Comparison of ENCODE assay signal across 10 cellular contexts in the genomic region with DNA sequence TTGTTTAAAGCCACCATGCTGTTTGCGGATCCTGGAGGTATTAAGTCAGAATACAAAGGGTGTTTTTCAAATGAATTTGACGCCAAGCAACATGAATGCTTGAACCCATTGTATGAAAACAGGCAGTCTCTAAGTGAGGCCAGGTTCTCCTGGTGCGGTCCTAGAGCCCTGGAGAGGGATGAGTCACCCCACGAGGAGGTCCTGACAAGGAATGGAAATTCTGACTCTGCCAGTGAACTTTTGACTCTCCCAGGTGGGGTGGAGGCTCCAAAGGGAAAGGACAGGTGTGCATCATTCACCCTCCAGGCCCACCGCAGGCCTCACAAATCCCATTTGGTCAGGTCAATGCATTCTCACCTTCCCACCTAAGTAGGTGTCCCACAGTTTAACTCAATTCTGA. TPM values are rescaled to one million over a fixed set of nuclear protein-coding genes. Genes with fewer than 3 reads are reported as not detected.
DNase-seq lines count a peak whose midpoint lies in the region; ATAC-seq and TF ChIP-seq lines count a peak whose summit lies in the region.
"Had no signal": no experiment of that assay in that cellular context is flagged by ENCODE, and none has a peak within 500 bp of the region (broad histone marks: within the 10 kb centered on the region; RNA-seq: fewer than 3 reads in every experiment).

No MANE protein-coding gene starts in this region.

- no peak overlapping the region for H3K23ac ChIP-seq in neuronal stem cell (ENCODE audit: low read depth, low read length, poor library complexity)

- H3K27ac ChIP-seq in Panc1 (ENCODE audit: low read length) (peak overlapping the region; percentile 68), brain microvascular endothelial cell (no peak overlapping the region), ascending aorta (no peak overlapping the region), neuronal stem cell (replicated peaks; ENCODE audit: low read length) (no peak overlapping the region)

- H3K4me3 ChIP-seq in Caco-2 (ENCODE audit: low read depth, low read length) (peak overlapping the region; percentile 73), Panc1 (ENCODE audit: low read depth in 2 of 2, low read length in 2 of 2) (peak overlapping the region in 1 of 2 experiments; percentile 40; a peak in 3 of 4 replicates), brain microvascular endothelial cell (ENCODE audit: low read depth, low read length) (peak overlapping the region; percentile 53), mucosa of stomach (ENCODE audit: low read length) (peak overlapping the region; percentile 42), ascending aorta (no peak overlapping the region), neuronal stem cell (ENCODE audit: low read length in 2 of 2) (peak overlapping the region in 1 of 2 donors; percentile 62)

- no peak overlapping the region for H2BK120ac ChIP-seq in neuronal stem cell (ENCODE audit: low read depth, low read length)

- no peaks in the 10 kb centered on the region for H3K9me3 Mint-ChIP-seq in Caco-2 (ENCODE audit: unreplicated experiment)

- no peak overlapping the region for H2AFZ ChIP-seq in neuronal stem cell (ENCODE audit: low read length)

- H3K4me1 ChIP-seq in Caco-2 (peaks cover 58% of the 10 kb centered on the region), Panc1 (ENCODE audit: control insufficient read depth, insufficient read depth, low read length) (peaks cover 29% of the 10 kb centered on the region), mucosa of stomach (ENCODE audit: control insufficient read depth, insufficient read depth, low read length) (peaks cover 44% of the 10 kb centered on the region), ascending aorta (no peaks in the 10 kb centered on the region), neuronal stem cell (ENCODE audit: control insufficient read depth in 2 of 2, insufficient read depth in 1 of 2, low read depth in 1 of 2, low read length in 2 of 2) (peaks cover 28 to 44% of the 10 kb centered on the region in 2 donors)

- H3K9ac ChIP-seq in mucosa of stomach (ENCODE audit: low read length) (peak overlapping the region; percentile 61), neuronal stem cell (ENCODE audit: low read depth, low read length, poor library complexity) (no peak overlapping the region)

- TF ChIP-seq CTCF in Caco-2 (IDR thresholded peaks at IDR 0.05; ENCODE audit: insufficient read depth in 1 of 2, low read depth in 1 of 2, low read length in 1 of 2, severe bottlenecking in 1 of 2, unreplicated experiment in 1 of 2) (no peak), Panc1 (IDR thresholded peaks at IDR 0.05) (no peak), brain microvascular endothelial cell (IDR thresholded peaks at IDR 0.05; ENCODE audit: low read depth, low read length, missing control alignments) (no peak), ascending aorta (IDR thresholded peaks at IDR 0.05) (no peak)

- H3K14ac ChIP-seq in neuronal stem cell (ENCODE audit: low read length), result no peak overlapping the region

- peak; percentile 70 to 79 for DNase-seq in Caco-2
- no peak for DNase-seq in Panc1 (ENCODE audit: low read depth, low spot score)
- peak; percentile 31 for DNase-seq in brain microvascular endothelial cell
- DNase-seq in ascending aorta (ENCODE audit: low spot score in 2 of 2), result no peak
- no peak for DNase-seq in neuronal stem cell (ENCODE audit: low spot score)
- DNase-seq: DMS153 had no signal

- H3K27me3 Mint-ChIP-seq in Caco-2 (ENCODE audit: insufficient read depth, unreplicated experiment), result no peaks in the 10 kb centered on the region

- no peaks in the 10 kb centered on the region for H3K27me3 ChIP-seq in Caco-2 (replicated peaks; ENCODE audit: control insufficient read depth, insufficient read depth, low read length)
- H3K27me3 ChIP-seq in Panc1 (ENCODE audit: control insufficient read depth, insufficient read depth, low read length), result no peaks in the 10 kb centered on the region
- H3K27me3 ChIP-seq in brain microvascular endothelial cell (replicated peaks), result no peaks in the 10 kb centered on the region
- H3K27me3 ChIP-seq in mucosa of stomach (ENCODE audit: control insufficient read depth, insufficient read depth, low read length), result no peaks in the 10 kb centered on the region
- no peaks in the 10 kb centered on the region for H3K27me3 ChIP-seq in ascending aorta
- peaks cover 0 to 12% (median 0%) of the 10 kb centered on the region in 3 experiments for H3K27me3 ChIP-seq in neuronal stem cell (ENCODE audit: control insufficient read depth in 3 of 3, insufficient read depth in 3 of 3, low read depth in 1 of 3, low read length in 3 of 3)
- H3K27me3 ChIP-seq: tibial nerve had no signal

- H4K91ac ChIP-seq in neuronal stem cell (ENCODE audit: low read depth, low read length, poor library complexity), result no peak overlapping the region

- no peak overlapping the region for H4K8ac ChIP-seq in neuronal stem cell (ENCODE audit: low read depth, low read length)

- no peak overlapping the region for H2AK5ac ChIP-seq in neuronal stem cell (ENCODE audit: low read depth, low read length)

- POLR2A ChIA-PET in Caco-2 (lab: Charles Lee), result no interaction called here
- POLR2A ChIA-PET in Panc1 (lab: Charles Lee), result no interaction called here

- H3K9me3 ChIP-seq in Caco-2 (no peaks in the 10 kb centered on the region), Panc1 (ENCODE audit: control insufficient read depth, insufficient read depth, low read depth, low read length) (no peaks in the 10 kb centered on the region), mucosa of stomach (ENCODE audit: control insufficient read depth, low read length) (no peaks in the 10 kb centered on the region), ascending aorta (no peaks in the 10 kb centered on the region), neuronal stem cell (replicated peaks in 1 of 2; ENCODE audit: control insufficient read depth in 2 of 2, insufficient read depth in 1 of 2, low read depth in 1 of 2, low read length in 2 of 2) (no peaks in the 10 kb centered on the region)
- H3K9me3 ChIP-seq: tibial nerve had no signal

- in situ Hi-C loops in Panc1 (cut with HindIII; ENCODE audit: low pct_unique_long_range_greater_than_20kb, low sequenced_read_pairs), result no loop called here
- in situ Hi-C loops in brain microvascular endothelial cell (cut with HindIII; ENCODE audit: low pct_ligation_motif_present, low sequenced_read_pairs), result no loop called here

- peak overlapping the region; percentile 96 for H3K4me3 Mint-ChIP-seq in Caco-2 (ENCODE audit: unreplicated experiment)

- ATAC-seq in Panc1 (0 out of 2 replicates have a peak, but pooled peaks have one; percentile 38), HG02973 (IDR thresholded peaks at IDR 0.05; ENCODE audit: unreplicated experiment) (no peak), HG02763 (IDR thresholded peaks at IDR 0.05; ENCODE audit: unreplicated experiment) (no peak)

- H3K4me1 Mint-ChIP-seq in Caco-2 (ENCODE audit: low read depth, unreplicated experiment), result peaks cover 28% of the 10 kb centered on the region

- peak overlapping the region; percentile 87 for H3K27ac Mint-ChIP-seq in Caco-2 (ENCODE audit: unreplicated experiment)

- H3K36me3 ChIP-seq in Caco-2 (ENCODE audit: control insufficient read depth, insufficient read depth, low read length) (no peaks in the 10 kb centered on the region), Panc1 (ENCODE audit: control insufficient read depth, insufficient read depth, low read length) (no peaks in the 10 kb centered on the region), brain microvascular endothelial cell (replicated peaks) (no peaks in the 10 kb centered on the region), mucosa of stomach (ENCODE audit: control insufficient read depth, insufficient read depth, low read length) (no peaks in the 10 kb centered on the region), ascending aorta (no peaks in the 10 kb centered on the region), neuronal stem cell (replicated peaks in 1 of 2; ENCODE audit: control insufficient read depth in 2 of 2, insufficient read depth in 2 of 2, low read length in 2 of 2) (peaks cover 0 to 12% of the 10 kb centered on the region in 2 donors)
- H3K36me3 ChIP-seq: tibial nerve had no signal

- H3K4ac ChIP-seq in neuronal stem cell (ENCODE audit: low read length), result no peak overlapping the region

- intact Hi-C loops in Caco-2 (cut with micrococcal nuclease; ENCODE audit: unreplicated experiment) (loop anchor here (1.0 to 5.0 kb wide), 4 partner anchors 37 to 72 kb away; no protein-coding TSS in a partner anchor), Panc1 (cut with micrococcal nuclease; ENCODE audit: unreplicated experiment) (loop anchor here (2.0 to 5.0 kb wide), 2 partner anchors 53 to 113 kb away; no protein-coding TSS in a partner anchor), ascending aorta (cut with DNase I) (no loop called here)

- no peak overlapping the region for H2BK12ac ChIP-seq in neuronal stem cell (ENCODE audit: low read length)

- no CpG with 5 or more reads among the region's 5 CpGs for WGBS in neuronal stem cell (ENCODE audit: extremely low coverage in 2 of 2, insufficient read length in 2 of 2, insufficient replicate concordance in 1 of 2), 2 donors

- BruUV-seq in Caco-2 (replicated peaks; lab: Mats Ljungman, UMichigan) (no TSS peak), Panc1 (replicated peaks; lab: Mats Ljungman, UMichigan) (no TSS peak)

- H3K4me2 ChIP-seq in neuronal stem cell (ENCODE audit: insufficient read depth, low read length, poor library complexity, severe bottlenecking), result no peak overlapping the region

- H3K36me3 Mint-ChIP-seq in Caco-2 (ENCODE audit: insufficient read depth, unreplicated experiment), result peaks cover 11% of the 10 kb centered on the region

- H2BK15ac ChIP-seq in neuronal stem cell (ENCODE audit: low read length), result no peak overlapping the region

- CTCF ChIA-PET in Caco-2 (lab: Charles Lee) (interaction anchor here (0.6 to 1.2 kb wide), 2 partner anchors 63 to 158 kb away, joined by 3 to 5 read pairs; no protein-coding TSS in a partner anchor), Panc1 (lab: Charles Lee) (no interaction called here)

- no peak overlapping the region for H3K18ac ChIP-seq in neuronal stem cell (ENCODE audit: low read length)

- no peak overlapping the region for H2BK5ac ChIP-seq in neuronal stem cell (ENCODE audit: low read length)

- H3K79me1 ChIP-seq in neuronal stem cell (ENCODE audit: low read depth, low read length), result no peaks in the 10 kb centered on the region

RNA-seq across cellular contexts. Expression of a gene that starts 1.5 kb away (rescaled TPM):
- total RNA-seq in Caco-2 (2022) (62.0 and 62.3 TPM in 2 replicates), Panc1 (2021; ENCODE audit: unreplicated experiment) (18.9 TPM), ascending aorta (33.3 TPM)
- 16.9 TPM for polyA plus RNA-seq in Panc1 (2012; ENCODE audit: insufficient read length)
- polyA plus RNA-seq in neuronal stem cell (2013, experiment 1 of 2), result 33.1 TPM
- 34.5 TPM for polyA plus RNA-seq in neuronal stem cell (2013, experiment 2 of 2)

Comparison
In these comparisons a context has a peak if more than half of its experiments do, and no peak if none do; other contexts are left out.
1. DNase-seq: peak in Caco-2 (2 of 2) and brain microvascular endothelial cell (single experiment); none in Panc1 (single experiment), ascending aorta (0 of 2) and neuronal stem cell (single experiment).
2. H3K4me3 ChIP-seq: peak in Caco-2 (single experiment), brain microvascular endothelial cell (single experiment) and mucosa of stomach (single experiment); none in ascending aorta (0 of 2).